Comparison of ENCODE assay signal across 20 cellular contexts in genomic region chr12:131510431-131510830, GRCh38.
A peak's percentile ranks its signal among the peaks of the same experiment; 100 is the strongest.
DNase-seq lines count a peak whose midpoint lies in the region; ATAC-seq lines count a peak whose summit lies in the region.
"Had no signal": no experiment of that assay in that cellular context is flagged by ENCODE, and none has a peak within 500 bp of the region (broad histone marks: within the 10 kb centered on the region; RNA-seq: fewer than 3 reads in every experiment).

No MANE protein-coding gene starts in this region.

- H3K4me1 ChIP-seq in BLaER1 (peaks cover 24% of the 10 kb centered on the region), Karpas-422 (ENCODE audit: low read length) (peaks cover 26% of the 10 kb centered on the region)

- H3K27ac ChIP-seq in BLaER1: no peak overlapping the region
- H3K27ac ChIP-seq in Karpas-422 (ENCODE audit: low read length): no peak overlapping the region

- no peak for ATAC-seq in T-helper 17 cell
- no peak for ATAC-seq in GM19397 (IDR thresholded peaks at IDR 0.05; ENCODE audit: unreplicated experiment)

- H3K27ac Mint-ChIP-seq in T-helper 17 cell: peak overlapping the region; percentile 81

- H3K27me3 Mint-ChIP-seq in T-helper 17 cell: peaks cover 4% of the 10 kb centered on the region
- H3K27me3 Mint-ChIP-seq: CD4-positive, CD25-positive, alpha-beta regulatory T cell had no signal

- DNase-seq in Karpas-422 (no peak), T-helper 17 cell (no peak), mesenteric fat pad (ENCODE audit: low spot score) (peak; percentile 24), SKM-1 treated with dmso at 0.1 percent for 144 hours (lab: John Stamatoyannopoulos, UW; ENCODE audit: unreplicated experiment) (no peak), NCI-H2227 (lab: John Stamatoyannopoulos, UW; ENCODE audit: unreplicated experiment) (no peak)
- DNase-seq: CD4-positive, CD25-positive, alpha-beta regulatory T cell; DMS53; GOT3; HCEC 1CT; IMR-90; KG1; NCI-H1092 treated with DMSO at 0.1 percent for 48 hours; NCI-H1436; NCI-H2029; NCI-H2227 treated with DMSO at 0.1 percent for 48 hours; NCI-H526 treated with DMSO at 0.1 percent for 48 hours; RPMI8226; SHP77 had no signal

- H3K9ac ChIP-seq in BLaER1 (no peak overlapping the region), Karpas-422 (ENCODE audit: low read length) (no peak overlapping the region; the same call in 1 of the 2 replicates)

- H3K4me1 Mint-ChIP-seq in T-helper 17 cell: peaks cover 12% of the 10 kb centered on the region

- no peaks in the 10 kb centered on the region for H3K36me3 Mint-ChIP-seq in T-helper 17 cell (ENCODE audit: low read depth)
- H3K36me3 Mint-ChIP-seq: CD4-positive, CD25-positive, alpha-beta regulatory T cell had no signal

- H4K20me1 ChIP-seq in BLaER1 (no peaks in the 10 kb centered on the region), Karpas-422 (ENCODE audit: insufficient read depth, low read depth, low read length) (no peaks in the 10 kb centered on the region)

- H3K4me3 ChIP-seq in BLaER1: no peak overlapping the region
- no peak overlapping the region for H3K4me3 ChIP-seq in Karpas-422 (ENCODE audit: low read length)

- H3K27me3 ChIP-seq in BLaER1 (no peaks in the 10 kb centered on the region; the same call in 1 of the 2 replicates), Karpas-422 (ENCODE audit: low read length) (no peaks in the 10 kb centered on the region)

- no peaks in the 10 kb centered on the region for H3K79me2 ChIP-seq in Karpas-422 (ENCODE audit: low read length)

- H3K9me3 ChIP-seq in BLaER1: 0 out of 2 replicates have a peak, but pooled peaks cover under 1% of the 10 kb centered on the region
- H3K9me3 ChIP-seq in Karpas-422 (ENCODE audit: low read length): no peaks in the 10 kb centered on the region
- no peaks in the 10 kb centered on the region for H3K9me3 ChIP-seq in T-helper 17 cell (ENCODE audit: control insufficient read depth, low read length, poor library complexity, severe bottlenecking)

- no peaks in the 10 kb centered on the region for H3K36me3 ChIP-seq in BLaER1
- H3K36me3 ChIP-seq in Karpas-422 (ENCODE audit: insufficient read depth, low read length): no peaks in the 10 kb centered on the region

- H3K9me2 ChIP-seq in Karpas-422 (replicated peaks; ENCODE audit: insufficient read depth, low read length): no peaks in the 10 kb centered on the region

- H3K4me3 Mint-ChIP-seq in T-helper 17 cell: no peak overlapping the region
- H3K4me3 Mint-ChIP-seq: CD4-positive, CD25-positive, alpha-beta regulatory T cell had no signal

- H2AFZ ChIP-seq in Karpas-422 (ENCODE audit: low read length): no peak overlapping the region

- H3K4me2 ChIP-seq in BLaER1: peak overlapping the region; percentile 77; the same call in 1 of the 2 replicates
- H3K4me2 ChIP-seq in Karpas-422 (ENCODE audit: low read depth, low read length, poor library complexity, severe bottlenecking): peak overlapping the region; percentile 61
